ENCODE assay signal across 7 cellular contexts in the genomic region with DNA sequence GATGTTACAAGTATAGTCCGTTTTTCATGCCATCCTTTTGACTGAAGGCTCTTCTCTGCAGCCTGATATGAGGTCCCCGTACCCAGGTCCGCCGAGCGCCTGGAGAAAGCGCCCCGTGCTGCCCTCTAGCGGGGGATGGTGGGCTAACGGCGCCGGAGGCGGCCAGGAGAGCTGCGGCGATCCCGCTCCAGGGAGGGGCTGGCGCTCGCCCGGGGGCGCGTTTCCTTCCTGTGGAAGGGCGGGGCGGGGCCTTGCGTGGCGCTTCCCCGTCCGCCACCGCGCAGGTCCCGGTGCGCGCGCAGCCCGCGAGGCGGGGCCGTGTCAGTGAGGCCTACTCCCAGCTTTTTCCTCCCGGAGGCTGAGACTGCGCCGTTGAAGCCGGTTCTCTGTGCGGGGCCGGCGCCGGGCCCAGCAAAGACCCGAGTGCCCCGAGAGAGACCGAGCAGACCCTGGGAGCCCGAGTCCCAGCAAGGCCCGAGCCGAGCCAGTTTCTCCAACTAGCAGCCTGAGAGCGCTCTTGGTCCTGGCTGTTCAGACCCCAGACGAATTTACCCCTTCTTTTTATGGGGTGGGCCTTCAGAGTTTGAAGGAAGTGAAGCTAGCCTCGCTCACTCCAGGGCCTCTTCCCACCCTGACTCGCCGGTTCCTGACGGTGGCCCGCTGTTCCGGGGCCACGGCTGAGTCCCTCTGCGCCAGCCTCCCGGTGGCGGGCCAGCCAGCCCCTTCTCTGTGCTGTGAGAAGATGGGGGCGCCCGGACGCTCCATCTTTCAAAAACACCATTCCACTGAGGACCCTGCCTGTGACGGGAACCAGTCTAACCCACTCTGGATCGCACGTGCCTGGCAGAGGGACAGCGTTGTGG. TPM values are rescaled to one million over a fixed set of nuclear protein-coding genes. Genes with fewer than 3 reads are reported as not detected.
A peak's percentile ranks its signal among the peaks of the same experiment; 100 is the strongest.
DNase-seq lines count a peak whose midpoint lies in the region; ATAC-seq and TF ChIP-seq lines count a peak whose summit lies in the region.

No MANE protein-coding gene starts in this region.

- peak overlapping the region; percentile 98 for H3K27ac ChIP-seq in hepatocyte

- no peaks in the 10 kb centered on the region for H3K27me3 ChIP-seq in hepatocyte

- H3K4me2 ChIP-seq in hepatocyte, result peak overlapping the region; percentile 92

- TF ChIP-seq CTCF in astrocyte of the cerebellum (IDR thresholded peaks at IDR 0.05; ENCODE audit: low read depth, low read length, missing control alignments) (peak; percentile 96), hepatocyte (IDR thresholded peaks at IDR 0.05; ENCODE audit: poor library complexity) (peak; percentile 98)

- H3K9me3 ChIP-seq in hepatocyte (ENCODE audit: low read depth), result no peaks in the 10 kb centered on the region

- peak overlapping the region; percentile 78 for H2AFZ ChIP-seq in hepatocyte

- H3K27me3 Mint-ChIP-seq in T-helper 2 cell treated with Interferon-gamma antibody and Interleukin-4, amounts not matched to agents 5 μg/mL and 100 μg/mL, for 36 hours (ENCODE audit: low read depth), result no peaks in the 10 kb centered on the region

- in situ Hi-C loops in astrocyte of the cerebellum (cut with HindIII; ENCODE audit: low sequenced_read_pairs), result no loop called here

- peak overlapping the region; percentile 88 for H3K27ac Mint-ChIP-seq in T-helper 2 cell treated with Interferon-gamma antibody and Interleukin-4, amounts not matched to agents 5 μg/mL and 100 μg/mL, for 36 hours

- H4K20me1 ChIP-seq in hepatocyte (ENCODE audit: insufficient read depth, poor library complexity, severe bottlenecking), result no peaks in the 10 kb centered on the region

- no peaks in the 10 kb centered on the region for H3K9me2 ChIP-seq in hepatocyte (replicated peaks; ENCODE audit: insufficient read depth)

- ATAC-seq in GM18499 (IDR thresholded peaks at IDR 0.05; ENCODE audit: insufficient read depth, unreplicated experiment), result peak; percentile 69
- peak; percentile 83 for ATAC-seq in HG02943 (IDR thresholded peaks at IDR 0.05; ENCODE audit: low read depth, unreplicated experiment)

- H3K79me2 ChIP-seq in hepatocyte, result no peaks in the 10 kb centered on the region

- H3K4me3 ChIP-seq in astrocyte of the cerebellum (ENCODE audit: low read depth, low read length) (peak overlapping the region; percentile 59), hepatocyte (peak overlapping the region; percentile 45)

- H3K4me3 Mint-ChIP-seq in T-helper 2 cell treated with Interferon-gamma antibody and Interleukin-4, amounts not matched to agents 5 μg/mL and 100 μg/mL, for 36 hours, result peak overlapping the region; percentile 86

- H3K9me3 Mint-ChIP-seq in T-helper 2 cell treated with Interferon-gamma antibody and Interleukin-4, amounts not matched to agents 5 μg/mL and 100 μg/mL, for 36 hours, result peaks cover 11% of the 10 kb centered on the region

- peaks cover 11% of the 10 kb centered on the region for H3K4me1 ChIP-seq in hepatocyte (ENCODE audit: insufficient read depth)

- H3K4me1 Mint-ChIP-seq in T-helper 2 cell treated with Interferon-gamma antibody and Interleukin-4, amounts not matched to agents 5 μg/mL and 100 μg/mL, for 36 hours (ENCODE audit: low read depth), result peaks cover 19% of the 10 kb centered on the region

- DNase-seq in NCI-H187 (lab: John Stamatoyannopoulos, UW) (peak; percentile 80), astrocyte of the cerebellum (ENCODE audit: low read depth) (peak; percentile 90), hepatocyte (ENCODE audit: low spot score) (peak; percentile 100), retina (peak; percentile 98)
- peak; percentile 99 for DNase-seq in T-helper 2 cell treated with Interferon-gamma antibody and Interleukin-4, amounts not matched to agents 5 μg/mL and 100 μg/mL, for 36 hours (ENCODE audit: low spot score)

- 14% methylated on average over 56 of the region's 69 CpGs for WGBS in hepatocyte (ENCODE audit: low lambda C conversion rate, missing lambda C conversion rate)

- H3K36me3 ChIP-seq in hepatocyte (replicated peaks; ENCODE audit: insufficient read depth, low read depth), result no peaks in the 10 kb centered on the region

- peaks cover 49% of the 10 kb centered on the region for H3K36me3 Mint-ChIP-seq in T-helper 2 cell treated with Interferon-gamma antibody and Interleukin-4, amounts not matched to agents 5 μg/mL and 100 μg/mL, for 36 hours (ENCODE audit: low read depth)

RNA-seq across cellular contexts. Expression of a gene that starts 9.7 kb away (rescaled TPM):
- 18.9 and 19.8 TPM in 2 replicates for total RNA-seq in hepatocyte
- polyA plus RNA-seq in hepatocyte, result 9.5 and 10.5 TPM in 2 replicates

Comparison
In these comparisons a context has a peak if more than half of its experiments do, and no peak if none do; other contexts are left out.
1. Peak in every context shown above with its lines: DNase-seq, ATAC-seq, H3K4me3 ChIP-seq and H3K27ac ChIP-seq.